Comparison of ENCODE assay signal across 9 cellular contexts in genomic region chr16:29900888-29901606, GRCh38. TPM values are rescaled to one million over a fixed set of nuclear protein-coding genes. Genes with fewer than 3 reads are reported as not detected.
DNase-seq lines count a peak whose midpoint lies in the region; ATAC-seq and TF ChIP-seq lines count a peak whose summit lies in the region.
"Had no signal": no experiment of that assay in that cellular context is flagged by ENCODE, and none has a peak within 500 bp of the region (broad histone marks: within the 10 kb centered on the region; RNA-seq: fewer than 3 reads in every experiment).

No MANE protein-coding gene starts in this region.

- H3K4me3 Mint-ChIP-seq in central memory CD8-positive, alpha-beta T cell: peak overlapping the region; percentile 63
- H3K4me3 Mint-ChIP-seq in naive thymus-derived CD8-positive, alpha-beta T cell: peak overlapping the region; percentile 51 to 86 (median 74)

- H3K9me3 ChIP-seq in BE2C: no peaks in the 10 kb centered on the region

- H3K4me1 Mint-ChIP-seq in central memory CD8-positive, alpha-beta T cell: peaks cover 19% of the 10 kb centered on the region
- H3K4me1 Mint-ChIP-seq in naive thymus-derived CD8-positive, alpha-beta T cell: peaks cover 8 to 30% (median 11%) of the 10 kb centered on the region in 4 donors

- no peak for TF ChIP-seq CTCF in BE2C (IDR thresholded peaks at IDR 0.05; ENCODE audit: low read depth, low read length)
- TF ChIP-seq CTCF in LNCaP clone FGC (IDR thresholded peaks at IDR 0.05; ENCODE audit: control insufficient read depth, extremely low read depth, insufficient read depth): no peak

- H3K36me3 ChIP-seq in BE2C: peaks cover 21% of the 10 kb centered on the region

- DNase-seq in BE2C: no peak
- DNase-seq in LNCaP clone FGC (ENCODE audit: low read depth): no peak
- DNase-seq in central memory CD8-positive, alpha-beta T cell (ENCODE audit: low spot score in 2 of 2): no peak
- DNase-seq in naive thymus-derived CD8-positive, alpha-beta T cell: no peak
- no peak for DNase-seq in SHP77 treated with DMSO at 0.1 percent for 48 hours (lab: John Stamatoyannopoulos, UW)
- DNase-seq in kidney glomerular epithelial cell (lab: John Stamatoyannopoulos, UW): no peak
- DNase-seq in NCI-H748 treated with DMSO at 0.1 percent for 48 hours (lab: John Stamatoyannopoulos, UW): no peak
- DNase-seq: dermis blood vessel endothelial cell had no signal

- peaks cover 10% of the 10 kb centered on the region for H3K4me1 ChIP-seq in BE2C

- ATAC-seq in central memory CD8-positive, alpha-beta T cell (replicated peaks; ENCODE audit: extremely low read depth, poor library complexity, severe bottlenecking): no peak
- no peak for ATAC-seq in naive thymus-derived CD8-positive, alpha-beta T cell
- ATAC-seq in GM18873 (IDR thresholded peaks at IDR 0.05; ENCODE audit: low FRiP score, unreplicated experiment): no peak

- POLR2A ChIA-PET in naive thymus-derived CD8-positive, alpha-beta T cell (lab: Charles Lee): interaction anchor here (0.6 to 3.5 kb wide), 4 partner anchors 13 to 158 kb away, joined by 4 to 17 read pairs (median 6); partner anchors contain the start of genes KCTD13 and TMEM219

- H3K27ac Mint-ChIP-seq in central memory CD8-positive, alpha-beta T cell (ENCODE audit: low read depth): no peak overlapping the region
- H3K27ac Mint-ChIP-seq in naive thymus-derived CD8-positive, alpha-beta T cell: no peak overlapping the region

- H3K36me3 Mint-ChIP-seq in central memory CD8-positive, alpha-beta T cell (ENCODE audit: insufficient read depth): peaks cover 1% of the 10 kb centered on the region
- peaks cover 0 to 6% (median 0%) of the 10 kb centered on the region in 3 donors for H3K36me3 Mint-ChIP-seq in naive thymus-derived CD8-positive, alpha-beta T cell

- H3K4me3 ChIP-seq in BE2C (ENCODE audit: low read depth, low read length) (peak overlapping the region; percentile 94), LNCaP clone FGC (ENCODE audit: low read depth, low read length) (peak overlapping the region; percentile 83)

- no peaks in the 10 kb centered on the region for H3K27me3 ChIP-seq in BE2C

- peaks cover 33% of the 10 kb centered on the region for H3K27me3 Mint-ChIP-seq in central memory CD8-positive, alpha-beta T cell
- H3K27me3 Mint-ChIP-seq in naive thymus-derived CD8-positive, alpha-beta T cell: peaks cover 15 to 31% (median 20%) of the 10 kb centered on the region in 5 donors

- H3K9me3 Mint-ChIP-seq in central memory CD8-positive, alpha-beta T cell: no peaks in the 10 kb centered on the region
- peaks cover 0 to 1% (median 0%) of the 10 kb centered on the region in 9 donors for H3K9me3 Mint-ChIP-seq in naive thymus-derived CD8-positive, alpha-beta T cell

RNA-seq across cellular contexts. Expression of gene ASPHD1, which starts 0.8 kb away (rescaled TPM):
- polyA plus RNA-seq in BE2C (2012; ENCODE audit: insufficient read depth, insufficient read length, low read depth): 85.1 TPM
- not detected for total RNA-seq in naive thymus-derived CD8-positive, alpha-beta T cell
- polyA plus RNA-seq in naive thymus-derived CD8-positive, alpha-beta T cell: not detected
- total RNA-seq: dermis blood vessel endothelial cell had no signal

RNA-seq across cellular contexts. Expression of gene SEZ6L2, which starts 1.7 kb away (rescaled TPM):
- polyA plus RNA-seq in BE2C (2012; ENCODE audit: insufficient read depth, insufficient read length, low read depth): 146 TPM
- total RNA-seq in naive thymus-derived CD8-positive, alpha-beta T cell: under 1 TPM in 1 of 2 experiments, not detected in 1; 0.21 TPM
- not detected for polyA plus RNA-seq in naive thymus-derived CD8-positive, alpha-beta T cell

RNA-seq across cellular contexts. Expression of gene KCTD13, which starts 25.0 kb away (rescaled TPM):
- polyA plus RNA-seq in BE2C (2012; ENCODE audit: insufficient read depth, insufficient read length, low read depth): 31.6 TPM
- 10 to 100 TPM; 65.4 to 75.9 TPM for total RNA-seq in naive thymus-derived CD8-positive, alpha-beta T cell
- 1 to 10 TPM; 5.4 to 10.0 (median 8.4) TPM for polyA plus RNA-seq in naive thymus-derived CD8-positive, alpha-beta T cell

RNA-seq across cellular contexts. Expression of gene CDIPT, which starts 38.0 kb away (rescaled TPM):
- polyA plus RNA-seq in BE2C (2012; ENCODE audit: insufficient read depth, insufficient read length, low read depth): 328 TPM
- total RNA-seq in naive thymus-derived CD8-positive, alpha-beta T cell: 10 to 100 TPM; 73.7 to 74.5 TPM
- 10 to 100 TPM; 79.6 to 95.7 (median 91.3) TPM for polyA plus RNA-seq in naive thymus-derived CD8-positive, alpha-beta T cell
